Comparison of ENCODE assay signal across 32 cellular contexts in genomic region chr4:74630551-74630950, GRCh38.
"Had no signal": no experiment of that assay in that cellular context is flagged by ENCODE, and none has a peak within 500 bp of the region (broad histone marks: within the 10 kb centered on the region; RNA-seq: fewer than 3 reads in every experiment).

No MANE protein-coding gene starts in this region.

- H3K4me3 ChIP-seq: ascending aorta, cardiac muscle cell, MG63, Peyer's patch, SJCRH30, SK-N-MC had no signal

- H3K9me3 ChIP-seq: ascending aorta, MG63, Peyer's patch, SJCRH30 had no signal

- H3K27ac Mint-ChIP-seq: activated CD4-positive, alpha-beta memory T cell treated with anti-CD3 and anti-CD28 coated beads, Interleukin-2, amount 10 ng/mL, durations not matched to agents 7 days and 5 days; activated CD8-positive, alpha-beta memory T cell treated with anti-CD3 and anti-CD28 coated beads, Interleukin-2, amount 10 ng/mL, durations not matched to agents 7 days and 5 days; activated naive CD4-positive, alpha-beta T cell treated with anti-CD3 and anti-CD28 coated beads, Interleukin-2, amount 10 ng/mL, durations not matched to agents 7 days and 5 days; activated naive CD8-positive, alpha-beta T cell treated with anti-CD3 and anti-CD28 coated beads for 36 hours had no signal

- H3K9me3 Mint-ChIP-seq: activated CD4-positive, alpha-beta memory T cell treated with anti-CD3 and anti-CD28 coated beads, Interleukin-2, amount 10 ng/mL, durations not matched to agents 7 days and 5 days; activated naive CD4-positive, alpha-beta T cell treated with anti-CD3 and anti-CD28 coated beads, Interleukin-2, amount 10 ng/mL, durations not matched to agents 7 days and 5 days; activated naive CD8-positive, alpha-beta T cell treated with anti-CD3 and anti-CD28 coated beads for 36 hours; central memory CD8-positive, alpha-beta T cell had no signal

- ATAC-seq: activated CD8-positive, alpha-beta memory T cell treated with anti-CD3 and anti-CD28 coated beads, Interleukin-2, amount 10 ng/mL, durations not matched to agents 7 days and 5 days had no signal

- H3K36me3 Mint-ChIP-seq: activated CD8-positive, alpha-beta memory T cell treated with anti-CD3 and anti-CD28 coated beads, Interleukin-2, amount 10 ng/mL, durations not matched to agents 7 days and 5 days; activated naive CD4-positive, alpha-beta T cell treated with anti-CD3 and anti-CD28 coated beads, Interleukin-2, amount 10 ng/mL, durations not matched to agents 7 days and 5 days; activated naive CD8-positive, alpha-beta T cell treated with anti-CD3 and anti-CD28 coated beads for 36 hours had no signal

- H3K4me3 Mint-ChIP-seq: activated CD4-positive, alpha-beta memory T cell treated with anti-CD3 and anti-CD28 coated beads, Interleukin-2, amount 10 ng/mL, durations not matched to agents 7 days and 5 days; activated CD8-positive, alpha-beta memory T cell treated with anti-CD3 and anti-CD28 coated beads, Interleukin-2, amount 10 ng/mL, durations not matched to agents 7 days and 5 days; activated naive CD4-positive, alpha-beta T cell treated with anti-CD3 and anti-CD28 coated beads, Interleukin-2, amount 10 ng/mL, durations not matched to agents 7 days and 5 days; activated naive CD8-positive, alpha-beta T cell treated with anti-CD3 and anti-CD28 coated beads for 36 hours; central memory CD8-positive, alpha-beta T cell had no signal

- H3K27me3 Mint-ChIP-seq: activated naive CD8-positive, alpha-beta T cell treated with anti-CD3 and anti-CD28 coated beads for 36 hours; central memory CD8-positive, alpha-beta T cell had no signal

- H3K27ac ChIP-seq: ascending aorta, cardiac muscle cell, Peyer's patch, SJCRH30, SK-N-MC, WERI-Rb-1 had no signal

- H3K27me3 ChIP-seq: ascending aorta, cardiac muscle cell, MG63, Peyer's patch, SJCRH30 had no signal

- H3K36me3 ChIP-seq: ascending aorta, cardiac muscle cell, MG63, Peyer's patch, SJCRH30, WERI-Rb-1 had no signal

- DNase-seq: activated CD4-positive, alpha-beta memory T cell treated with anti-CD3 and anti-CD28 coated beads, Interleukin-2, amount 10 ng/mL, durations not matched to agents 7 days and 5 days; activated CD4-positive, alpha-beta T cell treated with anti-CD3 and anti-CD28 coated beads for 1 hour; activated CD4-positive, alpha-beta T cell treated with anti-CD3 and anti-CD28 coated beads for 48 hours; activated CD4-positive, CD25-positive, alpha-beta regulatory T cell; activated CD8-positive, alpha-beta memory T cell treated with anti-CD3 and anti-CD28 coated beads for 24 hours; activated CD8-positive, alpha-beta memory T cell treated with anti-CD3 and anti-CD28 coated beads, Interleukin-2, amount 10 ng/mL, durations not matched to agents 7 days and 5 days; activated CD8-positive, alpha-beta memory T cell treated with anti-CD3 and anti-CD28 coated beads, Interleukin-2, amount 50 U/mL, for 48 hours; activated effector memory CD4-positive, alpha-beta T cell treated with Interleukin-2 at 50 U/mL for 16 hours; activated naive CD4-positive, alpha-beta T cell treated with anti-CD3 and anti-CD28 coated beads, Interleukin-2, amount 10 ng/mL, durations not matched to agents 7 days and 5 days; activated naive CD8-positive, alpha-beta T cell treated with anti-CD3 and anti-CD28 coated beads for 36 hours; activated T-cell treated with anti-CD3 and anti-CD28 coated beads, Interleukin-2, amount 50 U/mL, for 48 hours; amygdala; Kasumi-1; MG63; NCI-H1048; NCI-H1105 treated with DMSO at 0.1 percent for 48 hours; NCI-H1436; NCI-H1694; NCI-H1930; NCI-H2081 treated with DMSO at 0.1 percent for 48 hours; NCI-H345; NCI-H524 treated with DMSO at 0.1 percent for 48 hours; Peyer's patch; Right ventricle myocardium superior; RPMI8226; T1000; WERI-Rb-1 had no signal

- H3K4me1 Mint-ChIP-seq: central memory CD8-positive, alpha-beta T cell had no signal
